Comparison of ENCODE assay signal across 13 cellular contexts in the genomic region with DNA sequence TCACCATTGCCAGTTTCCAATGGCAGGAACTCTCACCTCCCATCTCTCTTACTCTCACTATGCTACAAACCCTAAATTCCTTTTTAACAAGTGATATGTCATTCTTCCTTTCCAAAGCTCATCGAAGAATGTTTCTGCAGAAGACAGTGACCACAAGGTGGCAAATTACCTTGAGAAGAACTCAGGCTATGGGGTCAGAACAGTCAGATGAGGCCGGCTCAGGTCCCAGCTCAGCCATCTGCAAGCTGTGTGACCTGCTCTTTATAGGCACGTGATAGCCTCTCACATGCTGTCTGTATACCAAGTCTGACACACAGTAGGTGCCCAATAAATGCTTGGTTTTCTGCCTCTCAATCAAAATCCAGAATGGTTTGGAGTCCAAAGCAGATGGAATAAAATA.
A peak's percentile ranks its signal among the peaks of the same experiment; 100 is the strongest.
DNase-seq lines count a peak whose midpoint lies in the region; ATAC-seq and TF ChIP-seq lines count a peak whose summit lies in the region.
"Had no signal": no experiment of that assay in that cellular context is flagged by ENCODE, and none has a peak within 500 bp of the region (broad histone marks: within the 10 kb centered on the region; RNA-seq: fewer than 3 reads in every experiment).

No MANE protein-coding gene starts in this region.

- no peak for DNase-seq in GM06990 (ENCODE audit: extremely low read depth, insufficient read length)
- DNase-seq in NB4 (ENCODE audit: low read depth) = peak; percentile 23
- no peak for DNase-seq in left colon
- no peak for DNase-seq in DMS153 (lab: John Stamatoyannopoulos, UW)
- no peak for DNase-seq in A673 (ENCODE audit: low spot score)
- DNase-seq in hypothalamus (lab: John Stamatoyannopoulos, UW) = no peak
- no peak for DNase-seq in HK-2 (ENCODE audit: unreplicated experiment)
- DNase-seq: adrenal gland, DMS79, kidney glomerular epithelial cell, NCI-H2029 treated with DMSO at 0.1 percent for 48 hours, SHP77 treated with DMSO at 0.1 percent for 48 hours had no signal

- TF ChIP-seq CTCF in GM06990 (IDR thresholded peaks at IDR 0.05; ENCODE audit: insufficient read depth, low read length, poor library complexity, severe bottlenecking) (peak; percentile 44), NB4 (IDR thresholded peaks at IDR 0.05; ENCODE audit: low read depth, low read length) (no peak), A673 (conservative IDR thresholded peaks at IDR 0.05; ENCODE audit: low read depth, low read length) (no peak; the same call in 1 of the 2 replicates)

- H3K4me3 ChIP-seq in GM06990 (replicated peaks; ENCODE audit: low read depth, low read length) (no peak overlapping the region), NB4 (ENCODE audit: low read depth, low read length) (no peak overlapping the region), A673 (ENCODE audit: low read depth, low read length, poor library complexity, severe bottlenecking) (no peak overlapping the region)
- H3K4me3 ChIP-seq: adrenal gland had no signal

- POLR2A ChIA-PET in A673 (lab: Charles Lee; ENCODE audit: low non-redundant PET) = no interaction called here

- no peak overlapping the region for H3K27ac ChIP-seq in A673 (ENCODE audit: low read depth, low read length, poor library complexity, severe bottlenecking)

- BruUV-seq in A673 (replicated peaks; lab: Mats Ljungman, UMichigan) = no TSS peak

- intact Hi-C loops in left colon (cut with DNase I, micrococcal nuclease) (no loop called here), A673 (cut with micrococcal nuclease; ENCODE audit: unreplicated experiment) (no loop called here)

- TF ChIP-seq POLR2A in NB4 (IDR thresholded peaks at IDR 0.05; ENCODE audit: extremely low read depth, insufficient read length) = no peak

- H3K27me3 ChIP-seq in GM06990 (replicated peaks; ENCODE audit: control insufficient read depth, insufficient read depth, low read length) (no peaks in the 10 kb centered on the region), A673 (replicated peaks; ENCODE audit: insufficient read depth, low read depth, low read length, poor library complexity) (no peaks in the 10 kb centered on the region)
- H3K27me3 ChIP-seq: adrenal gland had no signal

- H3K9me3 ChIP-seq in A673 (ENCODE audit: low read depth, low read length, poor library complexity, severe bottlenecking) = no peaks in the 10 kb centered on the region
- H3K9me3 ChIP-seq: adrenal gland had no signal

- H3K4me1 ChIP-seq in A673 (ENCODE audit: insufficient read depth, low read length, poor library complexity, severe bottlenecking) = no peaks in the 10 kb centered on the region

- peak; percentile 41 for ATAC-seq in GM18861 (IDR thresholded peaks at IDR 0.05; ENCODE audit: unreplicated experiment)
- peak; percentile 18 for ATAC-seq in left colon

- no peaks in the 10 kb centered on the region; the same call in 1 of the 2 replicates for H3K36me3 ChIP-seq in GM06990 (ENCODE audit: control insufficient read depth, insufficient read depth, low read length)
- no peaks in the 10 kb centered on the region for H3K36me3 ChIP-seq in A673 (ENCODE audit: insufficient read depth, low read length, poor library complexity, severe bottlenecking)
- H3K36me3 ChIP-seq: adrenal gland had no signal

- CTCF ChIA-PET in A673 (lab: Charles Lee) = no interaction called here
